Comparison of ENCODE assay signal across 21 cellular contexts in the genomic region with DNA sequence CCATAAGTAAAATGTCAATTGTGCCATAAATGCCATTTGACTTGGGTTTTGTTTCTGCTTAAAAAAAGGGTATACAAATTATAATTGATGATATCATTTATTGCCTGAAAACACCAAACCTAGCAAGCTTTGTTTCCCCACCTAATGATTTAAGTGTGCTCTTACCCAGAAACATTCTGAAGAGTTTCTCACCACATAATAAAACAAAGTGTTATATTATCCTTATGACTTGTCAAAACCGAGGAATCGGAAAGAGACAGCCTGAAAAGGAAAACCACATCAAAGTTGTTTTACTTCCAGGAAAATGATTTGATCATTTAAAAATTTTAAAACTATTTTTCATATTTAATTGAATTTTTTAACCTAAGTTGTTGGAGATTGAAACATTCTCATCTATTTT.
DNase-seq lines count a peak whose midpoint lies in the region; ATAC-seq lines count a peak whose summit lies in the region.
"Had no signal": no experiment of that assay in that cellular context is flagged by ENCODE, and none has a peak within 500 bp of the region (broad histone marks: within the 10 kb centered on the region; RNA-seq: fewer than 3 reads in every experiment).

No MANE protein-coding gene starts in this region.

- no peak overlapping the region for H3K9ac ChIP-seq in BLaER1

- H3K4me1 ChIP-seq in BLaER1: peaks cover 53% of the 10 kb centered on the region

- ATAC-seq in HG02678 (IDR thresholded peaks at IDR 0.05; ENCODE audit: unreplicated experiment): no peak
- ATAC-seq: heart right ventricle, sciatic nerve had no signal

- H3K4me2 ChIP-seq in BLaER1: peak overlapping the region; percentile 56

- H4K20me1 ChIP-seq in BLaER1: no peaks in the 10 kb centered on the region

- peak overlapping the region; percentile 49; the same call in 1 of the 2 replicates for H3K27ac ChIP-seq in BLaER1
- H3K27ac ChIP-seq: dorsolateral prefrontal cortex, heart right ventricle, RWPE1, thoracic aorta had no signal

- H3K36me3 ChIP-seq in BLaER1: no peaks in the 10 kb centered on the region
- H3K36me3 ChIP-seq: heart right ventricle, thoracic aorta had no signal

- DNase-seq in A172 (ENCODE audit: low spot score) (peak; percentile 9), M059J (ENCODE audit: low read depth) (peak; percentile 21), amniotic epithelial cell (ENCODE audit: low read depth) (peak; percentile 23), globus pallidus (ENCODE audit: low spot score) (no peak), GM19238 (ENCODE audit: insufficient read length, low spot score) (no peak), NCI-H345 (lab: John Stamatoyannopoulos, UW) (no peak)
- DNase-seq: activated CD4-positive, alpha-beta T cell treated with anti-CD3 and anti-CD28 coated beads for 48 hours; C1 segment of cervical spinal cord; DMS79 treated with DMSO at 0.1 percent for 48 hours; dorsolateral prefrontal cortex; GOT3; heart right ventricle; NCI-H2107; NCI-H748 treated with DMSO at 0.1 percent for 48 hours; stimulated activated CD4-positive, alpha-beta T cell treated with anti-CD3 and anti-CD28 coated beads, Interleukin-2, amount 100 ng/mL, for 48 hours; T-helper 17 cell had no signal

- no peaks in the 10 kb centered on the region for H3K9me3 ChIP-seq in BLaER1
- H3K9me3 ChIP-seq: heart right ventricle, thoracic aorta had no signal

- H3K4me3 ChIP-seq in BLaER1: no peak overlapping the region
- H3K4me3 ChIP-seq: dorsolateral prefrontal cortex, heart right ventricle, thoracic aorta had no signal

- no peaks in the 10 kb centered on the region for H3K27me3 ChIP-seq in BLaER1
- H3K27me3 ChIP-seq: dorsolateral prefrontal cortex, heart right ventricle had no signal

Comparison
In these comparisons a context has a peak if more than half of its experiments do, and no peak if none do; other contexts are left out.
1. DNase-seq: peak in A172 (single experiment), M059J (single experiment) and amniotic epithelial cell (single experiment); none in globus pallidus (single experiment), GM19238 (single experiment) and NCI-H345 (single experiment).